11 cellular contexts compared by ENCODE assay signal in genomic region chr11:6608011-6608410, GRCh38. TPM values are rescaled to one million over a fixed set of nuclear protein-coding genes. Genes with fewer than 3 reads are reported as not detected.
DNase-seq lines count a peak whose midpoint lies in the region; ATAC-seq and TF ChIP-seq lines count a peak whose summit lies in the region.
"Had no signal": no experiment of that assay in that cellular context is flagged by ENCODE, and none has a peak within 500 bp of the region (broad histone marks: within the 10 kb centered on the region; RNA-seq: fewer than 3 reads in every experiment).

No MANE protein-coding gene starts in this region.

- H3K9me3 ChIP-seq in right atrium auricular region (no peaks in the 10 kb centered on the region), body of pancreas (no peaks in the 10 kb centered on the region), muscle layer of colon (ENCODE audit: low read length) (no peaks in the 10 kb centered on the region), upper lobe of left lung (no peaks in the 10 kb centered on the region)

- intact Hi-C loops in cardiac septum (cut with DNase I): no loop called here
- intact Hi-C loops in body of pancreas (cut with DNase I): loop anchor here (10.0 kb wide), 1 partner anchor 123 kb away; the partner anchor contains the start of genes ARFIP2 and TIMM10B

- TF ChIP-seq EP300 in upper lobe of left lung (IDR thresholded peaks at IDR 0.05): no peak

- TF ChIP-seq CTCF in right atrium auricular region (IDR thresholded peaks at IDR 0.05) (no peak), body of pancreas (IDR thresholded peaks at IDR 0.05) (no peak), upper lobe of left lung (IDR thresholded peaks at IDR 0.05) (no peak)

- peaks cover 0 to 70% of the 10 kb centered on the region in 2 donors for H3K4me1 ChIP-seq in right atrium auricular region
- peaks cover 47% of the 10 kb centered on the region for H3K4me1 ChIP-seq in body of pancreas
- peaks cover 63% of the 10 kb centered on the region for H3K4me1 ChIP-seq in muscle layer of colon (ENCODE audit: insufficient read depth, low read length)
- H3K4me1 ChIP-seq in upper lobe of left lung: peaks cover 55 to 74% (median 62%) of the 10 kb centered on the region in 4 donors

- H3K27me3 ChIP-seq in right atrium auricular region: no peaks in the 10 kb centered on the region
- no peaks in the 10 kb centered on the region for H3K27me3 ChIP-seq in body of pancreas
- no peaks in the 10 kb centered on the region for H3K27me3 ChIP-seq in muscle layer of colon (ENCODE audit: control insufficient read depth in 1 of 2, insufficient read depth in 2 of 2, low read length in 2 of 2)
- H3K27me3 ChIP-seq in upper lobe of left lung: no peaks in the 10 kb centered on the region

- H3K27ac ChIP-seq in right atrium auricular region: peak overlapping the region; percentile 95 to 96
- peak overlapping the region in 3 of 4 donors; percentile 90 to 97 (median 96) for H3K27ac ChIP-seq in body of pancreas
- H3K27ac ChIP-seq in muscle layer of colon (ENCODE audit: low read depth, low read length): peak overlapping the region; percentile 97
- H3K27ac ChIP-seq in upper lobe of left lung: peak overlapping the region; percentile 50 to 99 (median 90)

- peak overlapping the region; percentile 30 for H3K9ac ChIP-seq in muscle layer of colon (ENCODE audit: low read length)

- TF ChIP-seq POLR2A in body of pancreas (IDR thresholded peaks at IDR 0.05) (no peak), upper lobe of left lung (IDR thresholded peaks at IDR 0.05) (no peak)

- no peak overlapping the region for H3K4me3 ChIP-seq in right atrium auricular region
- no peak overlapping the region for H3K4me3 ChIP-seq in body of pancreas
- H3K4me3 ChIP-seq in muscle layer of colon (ENCODE audit: low read depth in 1 of 2, low read length in 2 of 2): peak overlapping the region in 1 of 2 donors; percentile 41
- H3K4me3 ChIP-seq in upper lobe of left lung: no peak overlapping the region

- H3K36me3 ChIP-seq in right atrium auricular region (peaks cover 42% of the 10 kb centered on the region), body of pancreas (replicated peaks in 1 of 2; ENCODE audit: insufficient read depth in 1 of 2, low read depth in 2 of 2) (peaks cover 0 to 20% of the 10 kb centered on the region in 2 donors), muscle layer of colon (ENCODE audit: insufficient read depth, low read length) (peaks cover 47% of the 10 kb centered on the region), upper lobe of left lung (peaks cover 30 to 42% (median 34%) of the 10 kb centered on the region in 4 donors)

- WGBS in body of pancreas, 2 donors: 80 to 84% methylated on average over 9 of the region's 9 CpGs
- 88 to 93% methylated on average over 3 to 9 of the region's 9 CpGs for WGBS in upper lobe of left lung, 2 donors

- DNase-seq in right atrium auricular region (ENCODE audit: low spot score): peak; percentile 56
- DNase-seq in cardiac septum (ENCODE audit: low spot score): no peak
- no peak for DNase-seq in body of pancreas
- no peak for DNase-seq in upper lobe of left lung
- DNase-seq in GM03348 (ENCODE audit: low spot score): no peak
- DNase-seq: C1 segment of cervical spinal cord, NCI-H1105, PC-3 had no signal

- no peak for ATAC-seq in body of pancreas
- ATAC-seq in upper lobe of left lung (ENCODE audit: low FRiP score in 2 of 2): no peak
- ATAC-seq in GM18870 (IDR thresholded peaks at IDR 0.05; ENCODE audit: unreplicated experiment): no peak
- ATAC-seq in HG03520 (IDR thresholded peaks at IDR 0.05; ENCODE audit: unreplicated experiment): no peak
- ATAC-seq: PC-3 had no signal

RNA-seq across cellular contexts. Expression of gene TAF10, which starts 4.0 kb away (rescaled TPM):
- total RNA-seq in right atrium auricular region (10 to 100 TPM; 26.6 to 54.0 TPM), cardiac septum (126 TPM), body of pancreas (100 to 1,000 TPM; 115 to 215 TPM), upper lobe of left lung (100 to 1,000 TPM in 3 of 6 donors, 10 to 100 TPM in 3; 60.8 to 153 (median 96.5) TPM)

RNA-seq across cellular contexts. Expression of gene ILK, which starts 4.4 kb away (rescaled TPM):
- total RNA-seq in right atrium auricular region (100 to 1,000 TPM; 142 to 193 TPM), cardiac septum (229 TPM), body of pancreas (100 to 1,000 TPM in 1 of 2 donors, 10 to 100 TPM in 1; 82.8 to 137 TPM), upper lobe of left lung (100 to 1,000 TPM; 130 to 191 (median 146) TPM)

RNA-seq across cellular contexts. Expression of gene RRP8, which starts 4.6 kb away (rescaled TPM):
- total RNA-seq in right atrium auricular region (10 to 100 TPM in 1 of 2 donors, 1 to 10 TPM in 1; 9.7 to 12.2 TPM), cardiac septum (21.3 TPM), body of pancreas (1 to 10 TPM; 5.4 to 8.9 TPM), upper lobe of left lung (10 to 100 TPM; 13.4 to 25.2 (median 22.1) TPM)

RNA-seq across cellular contexts. Expression of gene TPP1, which starts 11.2 kb away (rescaled TPM):
- total RNA-seq in right atrium auricular region: 10 to 100 TPM; 48.8 to 83.1 TPM
- 72.0 TPM for total RNA-seq in cardiac septum
- 10 to 100 TPM; 20.8 TPM for total RNA-seq in body of pancreas
- total RNA-seq in upper lobe of left lung: 100 to 1,000 TPM in 4 of 6 donors, 10 to 100 TPM in 2; 71.6 to 240 (median 145) TPM

RNA-seq across cellular contexts. Expression of gene DCHS1, which starts 47.6 kb away (rescaled TPM):
- total RNA-seq in right atrium auricular region (10 to 100 TPM in 1 of 2 donors, 1 to 10 TPM in 1; 9.3 to 23.0 TPM), cardiac septum (9.2 TPM), body of pancreas (10 to 100 TPM in 1 of 2 donors, 1 to 10 TPM in 1; 6.0 to 10.9 TPM), upper lobe of left lung (10 to 100 TPM in 4 of 6 donors, 1 to 10 TPM in 2; 9.2 to 32.2 (median 12.8) TPM)
